Comparison of ENCODE assay signal across 8 cellular contexts in the genomic region with DNA sequence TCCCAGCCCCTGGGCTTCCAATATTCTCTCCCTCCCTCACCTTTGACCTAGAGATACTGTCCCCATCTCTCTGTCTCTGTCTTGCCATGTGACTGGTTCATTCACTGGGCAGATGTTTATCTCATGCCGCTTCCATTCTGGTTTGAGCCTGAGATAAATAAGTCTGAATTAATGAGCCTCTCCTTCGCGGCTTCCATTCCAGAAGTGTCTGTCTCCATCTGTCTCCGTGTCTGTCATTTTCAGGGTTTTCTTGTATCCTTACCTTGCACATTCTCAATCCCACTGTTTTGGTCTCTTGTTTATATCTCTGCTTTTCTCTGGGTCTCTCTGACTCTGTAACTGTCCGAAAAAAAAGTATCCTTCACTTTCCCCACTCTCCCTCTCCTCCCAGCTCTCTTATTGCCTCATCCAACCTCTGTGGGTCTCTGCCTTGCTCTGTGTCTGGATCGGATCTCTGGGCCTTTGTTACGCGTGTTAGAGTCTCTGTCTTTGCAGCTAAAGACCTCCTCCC. TPM values are rescaled to one million over a fixed set of nuclear protein-coding genes. Genes with fewer than 3 reads are reported as not detected.
DNase-seq lines count a peak whose midpoint lies in the region; ATAC-seq and TF ChIP-seq lines count a peak whose summit lies in the region.

No MANE protein-coding gene starts in this region.

- peaks cover 11% of the 10 kb centered on the region for H3K36me3 Mint-ChIP-seq in CD4-positive, CD25-positive, alpha-beta regulatory T cell

- no peaks in the 10 kb centered on the region for H3K27me3 Mint-ChIP-seq in CD4-positive, CD25-positive, alpha-beta regulatory T cell

- intact Hi-C loops in dorsolateral prefrontal cortex (cut with DNase I): no loop called here

- H3K79me2 ChIP-seq in neural cell (replicated peaks; ENCODE audit: insufficient read depth, low read length): peaks cover 19% of the 10 kb centered on the region

- H3K27ac ChIP-seq in CD4-positive, CD25-positive, alpha-beta regulatory T cell (ENCODE audit: insufficient read depth, low read length, poor library complexity, severe bottlenecking): peak overlapping the region; percentile 70
- peak overlapping the region; percentile 66 to 100 (median 93) for H3K27ac ChIP-seq in dorsolateral prefrontal cortex
- H3K27ac ChIP-seq in neural cell (ENCODE audit: low read length): peak overlapping the region; percentile 93

- peak overlapping the region; percentile 74 for H3K4me2 ChIP-seq in neural cell (ENCODE audit: low read length)

- H4K20me1 ChIP-seq in neural cell (ENCODE audit: insufficient read depth): no peaks in the 10 kb centered on the region

- H3K9me3 ChIP-seq in CD4-positive, CD25-positive, alpha-beta regulatory T cell (ENCODE audit: control insufficient read depth in 2 of 2, low read length in 2 of 2): no peaks in the 10 kb centered on the region
- no peaks in the 10 kb centered on the region for H3K9me3 ChIP-seq in neural cell (ENCODE audit: low read length)

- peaks cover 5% of the 10 kb centered on the region for H3F3A ChIP-seq in neural cell (ENCODE audit: insufficient read depth, low read length, poor library complexity, severe bottlenecking)

- TF ChIP-seq CTCF in dorsolateral prefrontal cortex (IDR thresholded peaks at IDR 0.05 in 54 of 56, conservative IDR thresholded peaks at IDR 0.05 in 2 of 56; ENCODE audit: low read depth in 1 of 56, partially characterized antibody in 56 of 56) (no peak), neural cell (IDR thresholded peaks at IDR 0.05; ENCODE audit: poor library complexity, severe bottlenecking) (no peak)

- TF ChIP-seq RAD21 in neural cell (conservative IDR thresholded peaks at IDR 0.05): no peak

- H3K9ac ChIP-seq in neural cell (ENCODE audit: low read length): peak overlapping the region; percentile 77

- no peaks in the 10 kb centered on the region for H3K27me3 ChIP-seq in CD4-positive, CD25-positive, alpha-beta regulatory T cell (ENCODE audit: control insufficient read depth, insufficient read depth, low read length)
- H3K27me3 ChIP-seq in dorsolateral prefrontal cortex (no peaks in the 10 kb centered on the region), neural cell (ENCODE audit: insufficient read depth, low read depth, low read length) (no peaks in the 10 kb centered on the region)

- no peak for ATAC-seq in CD4-positive, CD25-positive, alpha-beta regulatory T cell (ENCODE audit: low read depth in 2 of 2)
- ATAC-seq in HG03457 (IDR thresholded peaks at IDR 0.05; ENCODE audit: unreplicated experiment) (no peak), GM21619 (IDR thresholded peaks at IDR 0.05; ENCODE audit: unreplicated experiment) (no peak)

- no peak for DNase-seq in CD4-positive, CD25-positive, alpha-beta regulatory T cell
- DNase-seq in NCI-H2171 treated with DMSO at 0.1 percent for 48 hours (lab: John Stamatoyannopoulos, UW) (peak; percentile 84), dorsolateral prefrontal cortex (no peak), cerebellar nuclear complex (lab: John Stamatoyannopoulos, UW) (no peak), UCSD-AML1 (lab: John Stamatoyannopoulos, UW; ENCODE audit: unreplicated experiment) (no peak)

- H3K4me3 Mint-ChIP-seq in CD4-positive, CD25-positive, alpha-beta regulatory T cell: peak overlapping the region; percentile 78 to 91 (median 85)

- H3K9me3 Mint-ChIP-seq in CD4-positive, CD25-positive, alpha-beta regulatory T cell: no peaks in the 10 kb centered on the region

- no peaks in the 10 kb centered on the region for H3K36me3 ChIP-seq in CD4-positive, CD25-positive, alpha-beta regulatory T cell (ENCODE audit: control insufficient read depth, insufficient read depth, low read length)
- no peaks in the 10 kb centered on the region for H3K36me3 ChIP-seq in neural cell (ENCODE audit: insufficient read depth, low read length)

- peaks cover 7 to 51% (median 32%) of the 10 kb centered on the region in 4 donors for H3K4me1 Mint-ChIP-seq in CD4-positive, CD25-positive, alpha-beta regulatory T cell

- peaks cover 22% of the 10 kb centered on the region for H3K4me1 ChIP-seq in CD4-positive, CD25-positive, alpha-beta regulatory T cell (ENCODE audit: control insufficient read depth, insufficient read depth, low read length, poor library complexity, severe bottlenecking)

- peak overlapping the region; percentile 63 for H3K4me3 ChIP-seq in CD4-positive, CD25-positive, alpha-beta regulatory T cell (ENCODE audit: low read depth, low read length)
- H3K4me3 ChIP-seq in dorsolateral prefrontal cortex (peak overlapping the region; percentile 13 to 93 (median 70)), neural cell (ENCODE audit: low read length) (peak overlapping the region; percentile 90)

- no peaks in the 10 kb centered on the region for H3K9me2 ChIP-seq in neural cell (ENCODE audit: insufficient read depth, low read length)

- TF ChIP-seq EP300 in neural cell (conservative IDR thresholded peaks at IDR 0.05; ENCODE audit: poor library complexity, severe bottlenecking): no peak

- peak overlapping the region; percentile 51 for H2AFZ ChIP-seq in neural cell (ENCODE audit: low read depth, low read length)

- peak overlapping the region; percentile 85 to 93 (median 85) for H3K27ac Mint-ChIP-seq in CD4-positive, CD25-positive, alpha-beta regulatory T cell

TF ChIP-seq in neural cell, 6 proteins besides CTCF, POLR2A, EP300 and RAD21:
- TF ChIP-seq SMC3 (conservative IDR thresholded peaks at IDR 0.05; ENCODE audit: poor library complexity) (no peak), POLR2AphosphoS5 (IDR thresholded peaks at IDR 0.05) (peak; percentile 90), TAF1 (IDR thresholded peaks at IDR 0.05; ENCODE audit: low read depth) (peak; percentile 66), MXI1 (conservative IDR thresholded peaks at IDR 0.05; ENCODE audit: poor library complexity, severe bottlenecking) (no peak), EZH2 (IDR thresholded peaks at IDR 0.05; ENCODE audit: borderline replicate concordance, insufficient read depth, low read length, poor library complexity, severe bottlenecking) (no peak)
- TF ChIP-seq, protein P1, sequence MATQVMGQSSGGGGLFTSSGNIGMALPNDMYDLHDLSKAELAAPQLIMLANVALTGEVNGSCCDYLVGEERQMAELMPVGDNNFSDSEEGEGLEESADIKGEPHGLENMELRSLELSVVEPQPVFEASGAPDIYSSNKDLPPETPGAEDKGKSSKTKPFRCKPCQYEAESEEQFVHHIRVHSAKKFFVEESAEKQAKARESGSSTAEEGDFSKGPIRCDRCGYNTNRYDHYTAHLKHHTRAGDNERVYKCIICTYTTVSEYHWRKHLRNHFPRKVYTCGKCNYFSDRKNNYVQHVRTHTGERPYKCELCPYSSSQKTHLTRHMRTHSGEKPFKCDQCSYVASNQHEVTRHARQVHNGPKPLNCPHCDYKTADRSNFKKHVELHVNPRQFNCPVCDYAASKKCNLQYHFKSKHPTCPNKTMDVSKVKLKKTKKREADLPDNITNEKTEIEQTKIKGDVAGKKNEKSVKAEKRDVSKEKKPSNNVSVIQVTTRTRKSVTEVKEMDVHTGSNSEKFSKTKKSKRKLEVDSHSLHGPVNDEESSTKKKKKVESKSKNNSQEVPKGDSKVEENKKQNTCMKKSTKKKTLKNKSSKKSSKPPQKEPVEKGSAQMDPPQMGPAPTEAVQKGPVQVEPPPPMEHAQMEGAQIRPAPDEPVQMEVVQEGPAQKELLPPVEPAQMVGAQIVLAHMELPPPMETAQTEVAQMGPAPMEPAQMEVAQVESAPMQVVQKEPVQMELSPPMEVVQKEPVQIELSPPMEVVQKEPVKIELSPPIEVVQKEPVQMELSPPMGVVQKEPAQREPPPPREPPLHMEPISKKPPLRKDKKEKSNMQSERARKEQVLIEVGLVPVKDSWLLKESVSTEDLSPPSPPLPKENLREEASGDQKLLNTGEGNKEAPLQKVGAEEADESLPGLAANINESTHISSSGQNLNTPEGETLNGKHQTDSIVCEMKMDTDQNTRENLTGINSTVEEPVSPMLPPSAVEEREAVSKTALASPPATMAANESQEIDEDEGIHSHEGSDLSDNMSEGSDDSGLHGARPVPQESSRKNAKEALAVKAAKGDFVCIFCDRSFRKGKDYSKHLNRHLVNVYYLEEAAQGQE (IDR thresholded peaks at IDR 0.05; ENCODE audit: borderline replicate concordance): peak; percentile 92

RNA-seq across cellular contexts. Expression of a gene that starts 4.3 kb away (rescaled TPM):
- total RNA-seq in CD4-positive, CD25-positive, alpha-beta regulatory T cell: 13.0 TPM
- 1 to 10 TPM; 4.8 to 8.4 (median 7.5) TPM for polyA plus RNA-seq in CD4-positive, CD25-positive, alpha-beta regulatory T cell
- 10 to 100 TPM; 40.7 to 88.8 (median 62.5) TPM for total RNA-seq in dorsolateral prefrontal cortex
- polyA plus RNA-seq in neural cell: 22.6 and 32.6 TPM in 2 replicates
- 28.5 and 31.7 TPM in 2 replicates for polyA minus RNA-seq in neural cell

RNA-seq across cellular contexts. Expression of a gene that starts 4.6 kb away (rescaled TPM):
- total RNA-seq in CD4-positive, CD25-positive, alpha-beta regulatory T cell: 1,690 TPM
- polyA plus RNA-seq in CD4-positive, CD25-positive, alpha-beta regulatory T cell: 1,000 to 10,000 TPM; 1,618 to 2,428 (median 2,131) TPM
- total RNA-seq in dorsolateral prefrontal cortex: 100 to 1,000 TPM; 354 to 681 (median 462) TPM
- 2,102 and 2,180 TPM in 2 replicates for polyA plus RNA-seq in neural cell
- polyA minus RNA-seq in neural cell: 717 and 772 TPM in 2 replicates

RNA-seq across cellular contexts. Expression of a gene that starts 8.7 kb away (rescaled TPM):
- 0.76 TPM for total RNA-seq in CD4-positive, CD25-positive, alpha-beta regulatory T cell
- under 1 TPM in 1 of 4 donors, not detected in 3; 0.31 TPM for polyA plus RNA-seq in CD4-positive, CD25-positive, alpha-beta regulatory T cell
- total RNA-seq in dorsolateral prefrontal cortex: 1 to 10 TPM in 13 of 120 experiments, under 1 TPM in 18, not detected in 89; 0.25 to 2.6 (median 0.96) TPM
- 0.73 and 1.2 TPM in 2 replicates for polyA plus RNA-seq in neural cell
- 6.1 TPM in 1 of 2 replicates, not detected in the other for polyA minus RNA-seq in neural cell

RNA-seq across cellular contexts. Expression of a gene that starts 13.6 kb away (rescaled TPM):
- 37.7 TPM for total RNA-seq in CD4-positive, CD25-positive, alpha-beta regulatory T cell
- 10 to 100 TPM; 71.2 to 96.6 (median 85.8) TPM for polyA plus RNA-seq in CD4-positive, CD25-positive, alpha-beta regulatory T cell
- 10 to 100 TPM; 24.9 to 77.5 (median 41.6) TPM for total RNA-seq in dorsolateral prefrontal cortex
- 1.0 and 3.6 TPM in 2 replicates for polyA plus RNA-seq in neural cell
- polyA minus RNA-seq in neural cell: 5.4 TPM in 2 replicates

RNA-seq across cellular contexts. Expression of a gene that starts 17.1 kb away (rescaled TPM):
- not detected for total RNA-seq in CD4-positive, CD25-positive, alpha-beta regulatory T cell
- polyA plus RNA-seq in CD4-positive, CD25-positive, alpha-beta regulatory T cell: under 1 TPM in 1 of 4 donors, not detected in 3; 0.25 TPM
- not detected for total RNA-seq in dorsolateral prefrontal cortex
- not detected in 2 replicates for polyA plus RNA-seq in neural cell
- polyA minus RNA-seq in neural cell: not detected in 2 replicates
